In genomic region chr2:26765475-26766200, GRCh38 we compare ENCODE assay signal across 9 cellular contexts. TPM values are rescaled to one million over a fixed set of nuclear protein-coding genes. Genes with fewer than 3 reads are reported as not detected.
DNase-seq lines count a peak whose midpoint lies in the region; ATAC-seq and TF ChIP-seq lines count a peak whose summit lies in the region.
"Had no signal": no experiment of that assay in that cellular context is flagged by ENCODE, and none has a peak within 500 bp of the region (broad histone marks: within the 10 kb centered on the region; RNA-seq: fewer than 3 reads in every experiment).

No MANE protein-coding gene starts in this region.

- intact Hi-C loops in naive thymus-derived CD4-positive, alpha-beta T cell (cut with micrococcal nuclease): loop anchor here in 1 of 2 donors (2.0 to 10.0 kb wide), 3 partner anchors 285 to 731 kb away; partner anchors contain the start of genes AGBL5 and RAB10

- H3K4me3 Mint-ChIP-seq in IgD-negative memory B cell: peak overlapping the region; percentile 89 to 95 (median 94)
- peak overlapping the region; percentile 74 for H3K4me3 Mint-ChIP-seq in central memory CD8-positive, alpha-beta T cell
- peak overlapping the region; percentile 85 to 97 (median 94) for H3K4me3 Mint-ChIP-seq in naive thymus-derived CD4-positive, alpha-beta T cell

- no peaks in the 10 kb centered on the region for H3K27me3 ChIP-seq in naive thymus-derived CD4-positive, alpha-beta T cell (ENCODE audit: control insufficient read depth in 2 of 2, insufficient read depth in 2 of 2, low read length in 2 of 2)

- ATAC-seq in central memory CD8-positive, alpha-beta T cell (replicated peaks; ENCODE audit: extremely low read depth, poor library complexity, severe bottlenecking): no peak
- ATAC-seq in naive thymus-derived CD4-positive, alpha-beta T cell: no peak
- ATAC-seq in HG02852 (IDR thresholded peaks at IDR 0.05; ENCODE audit: unreplicated experiment): no peak

- POLR2A ChIA-PET in naive thymus-derived CD4-positive, alpha-beta T cell (lab: Charles Lee): interaction anchor here (0.5 to 1.2 kb wide), 2 partner anchors 8 to 496 kb away, joined by 3 to 4 read pairs; no protein-coding TSS in a partner anchor

- no peaks in the 10 kb centered on the region for H3K9me3 ChIP-seq in naive thymus-derived CD4-positive, alpha-beta T cell (ENCODE audit: control insufficient read depth in 2 of 3, low read length in 3 of 3)

- TF ChIP-seq CTCF in AG10803 (conservative IDR thresholded peaks at IDR 0.05; ENCODE audit: low read length): no peak

- H3K36me3 Mint-ChIP-seq in IgD-negative memory B cell: peaks cover 2% of the 10 kb centered on the region
- H3K36me3 Mint-ChIP-seq in central memory CD8-positive, alpha-beta T cell (ENCODE audit: insufficient read depth): peaks cover 6% of the 10 kb centered on the region
- H3K36me3 Mint-ChIP-seq in naive thymus-derived CD4-positive, alpha-beta T cell: peaks cover 0 to 3% (median 0%) of the 10 kb centered on the region in 5 donors

- peak overlapping the region; percentile 82 for H3K27ac ChIP-seq in naive thymus-derived CD4-positive, alpha-beta T cell (ENCODE audit: low read depth, low read length)

- peaks cover 0 to 6% (median 0%) of the 10 kb centered on the region in 3 experiments for H3K36me3 ChIP-seq in naive thymus-derived CD4-positive, alpha-beta T cell (ENCODE audit: control insufficient read depth in 2 of 3, insufficient read depth in 3 of 3, low read length in 3 of 3)

- H3K27ac Mint-ChIP-seq in IgD-negative memory B cell: peak overlapping the region in 1 of 3 donors; percentile 43
- H3K27ac Mint-ChIP-seq in central memory CD8-positive, alpha-beta T cell (ENCODE audit: low read depth): peak overlapping the region; percentile 61
- peak overlapping the region; percentile 15 to 97 (median 89) for H3K27ac Mint-ChIP-seq in naive thymus-derived CD4-positive, alpha-beta T cell

- no peaks in the 10 kb centered on the region for H3K9me3 Mint-ChIP-seq in IgD-negative memory B cell
- H3K9me3 Mint-ChIP-seq in central memory CD8-positive, alpha-beta T cell: no peaks in the 10 kb centered on the region
- H3K9me3 Mint-ChIP-seq in naive thymus-derived CD4-positive, alpha-beta T cell: peaks cover 0 to 3% (median 0%) of the 10 kb centered on the region in 11 donors

- H3K4me3 ChIP-seq in AG10803 (ENCODE audit: low read length): peak overlapping the region; percentile 96
- no peak overlapping the region for H3K4me3 ChIP-seq in naive thymus-derived CD4-positive, alpha-beta T cell (ENCODE audit: low read length)

- H3K27me3 Mint-ChIP-seq in IgD-negative memory B cell: no peaks in the 10 kb centered on the region
- H3K27me3 Mint-ChIP-seq in central memory CD8-positive, alpha-beta T cell: no peaks in the 10 kb centered on the region
- H3K27me3 Mint-ChIP-seq in naive thymus-derived CD4-positive, alpha-beta T cell: peaks cover 0 to 6% (median 0%) of the 10 kb centered on the region in 5 donors

- DNase-seq in AG10803 (ENCODE audit: low read depth): no peak
- DNase-seq in central memory CD8-positive, alpha-beta T cell (ENCODE audit: low spot score in 2 of 2): no peak
- no peak for DNase-seq in naive thymus-derived CD4-positive, alpha-beta T cell
- no peak for DNase-seq in RKO (ENCODE audit: low spot score)
- DNase-seq in NCI-H526 treated with DMSO at 0.1 percent for 48 hours (lab: John Stamatoyannopoulos, UW): no peak
- DNase-seq in NCI-H2107 (lab: John Stamatoyannopoulos, UW): no peak
- DNase-seq: effector CD4-positive, alpha-beta T cell had no signal

- peaks cover 23% of the 10 kb centered on the region in 2 donors for H3K4me1 ChIP-seq in naive thymus-derived CD4-positive, alpha-beta T cell (ENCODE audit: control insufficient read depth in 2 of 2, insufficient read depth in 2 of 2, low read length in 2 of 2)

- CTCF ChIA-PET in naive thymus-derived CD4-positive, alpha-beta T cell (lab: Charles Lee): interaction anchor here (1.5 to 2.3 kb wide), 2 partner anchors 9 to 80 kb away, joined by 3 to 7 read pairs; no protein-coding TSS in a partner anchor

- H3K4me1 Mint-ChIP-seq in IgD-negative memory B cell: peaks cover 7 to 23% (median 9%) of the 10 kb centered on the region in 3 donors
- H3K4me1 Mint-ChIP-seq in central memory CD8-positive, alpha-beta T cell: peaks cover 35% of the 10 kb centered on the region
- peaks cover 32 to 68% (median 50%) of the 10 kb centered on the region in 7 donors for H3K4me1 Mint-ChIP-seq in naive thymus-derived CD4-positive, alpha-beta T cell

RNA-seq across cellular contexts. Expression of gene SLC35F6, which starts 1.6 kb away (rescaled TPM):
- polyA plus RNA-seq in IgD-negative memory B cell: 5.3 TPM
- 10 to 100 TPM; 17.3 to 22.5 (median 19.9) TPM for total RNA-seq in naive thymus-derived CD4-positive, alpha-beta T cell
- polyA plus RNA-seq in naive thymus-derived CD4-positive, alpha-beta T cell: 1 to 10 TPM; 4.7 to 6.6 TPM

RNA-seq across cellular contexts. Expression of gene CENPA, which starts 20.2 kb away (rescaled TPM):
- not detected for polyA plus RNA-seq in IgD-negative memory B cell
- total RNA-seq in naive thymus-derived CD4-positive, alpha-beta T cell: 10 to 100 TPM in 1 of 5 experiments, under 1 TPM in 2, not detected in 2; 0.37 to 25.6 (median 0.73) TPM
- polyA plus RNA-seq in naive thymus-derived CD4-positive, alpha-beta T cell: not detected
